In the genomic region with DNA sequence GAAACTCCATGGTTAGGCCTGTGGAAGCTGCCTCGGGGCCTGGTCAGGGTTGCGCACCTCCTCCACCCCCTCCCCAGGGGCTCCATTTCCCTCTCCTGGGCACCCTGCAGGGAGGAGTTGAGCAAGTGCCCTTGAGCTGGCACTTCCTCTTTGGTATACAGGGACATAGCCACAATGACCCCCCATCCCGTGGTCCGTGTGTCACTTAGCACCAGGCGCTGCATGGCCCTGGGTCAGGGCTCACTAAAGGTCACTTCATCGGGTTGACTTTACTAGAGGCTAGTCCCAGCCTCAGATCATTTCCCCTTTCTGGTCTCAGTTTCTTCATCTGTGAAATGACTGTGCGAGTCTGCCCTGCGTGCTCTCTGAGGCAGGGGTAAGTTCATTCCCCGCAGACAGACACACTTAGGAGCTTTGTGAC, we compare ENCODE assay signal across 8 cellular contexts. TPM values are rescaled to one million over a fixed set of nuclear protein-coding genes. Genes with fewer than 3 reads are reported as not detected.
DNase-seq lines count a peak whose midpoint lies in the region; ATAC-seq, FAIRE-seq and TF ChIP-seq lines count a peak whose summit lies in the region.

No MANE protein-coding gene starts in this region.

- no peaks in the 10 kb centered on the region for H3K27me3 ChIP-seq in CD8-positive, alpha-beta T cell (ENCODE audit: insufficient read depth, low read length)
- no peaks in the 10 kb centered on the region for H3K27me3 ChIP-seq in Loucy (ENCODE audit: insufficient read depth, low read length, poor library complexity, severe bottlenecking)
- no peaks in the 10 kb centered on the region for H3K27me3 ChIP-seq in prostate gland (replicated peaks; ENCODE audit: insufficient read depth)

- H3K9me3 Mint-ChIP-seq in CD8-positive, alpha-beta T cell = no peaks in the 10 kb centered on the region
- no peaks in the 10 kb centered on the region for H3K9me3 Mint-ChIP-seq in activated CD4-positive, alpha-beta T cell treated with anti-CD3 and anti-CD28 coated beads, Interleukin-2, amount 10 ng/mL, durations not matched to agents 24 days and 14 days

- H3K4me3 ChIP-seq in CD8-positive, alpha-beta T cell (ENCODE audit: low read depth, low read length) = no peak overlapping the region
- no peak overlapping the region for H3K4me3 ChIP-seq in Loucy (ENCODE audit: low read length, poor library complexity, severe bottlenecking)
- H3K4me3 ChIP-seq in kidney (ENCODE audit: low read length in 2 of 2) = no peak overlapping the region
- H3K4me3 ChIP-seq in prostate gland = no peak overlapping the region

- no peak overlapping the region for H3K4me3 Mint-ChIP-seq in CD8-positive, alpha-beta T cell
- H3K4me3 Mint-ChIP-seq in activated CD4-positive, alpha-beta T cell treated with anti-CD3 and anti-CD28 coated beads, Interleukin-2, amount 10 ng/mL, durations not matched to agents 24 days and 14 days = no peak overlapping the region

- peaks cover 96% of the 10 kb centered on the region for H4K20me1 ChIP-seq in Loucy (ENCODE audit: insufficient read depth, low read length, poor library complexity, severe bottlenecking)

- TF ChIP-seq POLR2A in prostate gland (IDR thresholded peaks at IDR 0.05) = no peak
- TF ChIP-seq POLR2A in erythroblast (IDR thresholded peaks at IDR 0.05; ENCODE audit: low read length) = no peak

- ATAC-seq in CD8-positive, alpha-beta T cell = no peak
- peak; percentile 42 for ATAC-seq in GM21515 (IDR thresholded peaks at IDR 0.05; ENCODE audit: unreplicated experiment)

- H3K9me2 ChIP-seq in Loucy (replicated peaks; ENCODE audit: low read depth, low read length) = no peaks in the 10 kb centered on the region

- peak overlapping the region; percentile 22 for H3K4me2 ChIP-seq in Loucy (ENCODE audit: low read depth, low read length, poor library complexity, severe bottlenecking)

- no peaks in the 10 kb centered on the region for H3K36me3 Mint-ChIP-seq in CD8-positive, alpha-beta T cell
- no peaks in the 10 kb centered on the region for H3K36me3 Mint-ChIP-seq in activated CD4-positive, alpha-beta T cell treated with anti-CD3 and anti-CD28 coated beads, Interleukin-2, amount 10 ng/mL, durations not matched to agents 24 days and 14 days (ENCODE audit: low read depth)

- peaks cover 45% of the 10 kb centered on the region for H3K4me1 Mint-ChIP-seq in CD8-positive, alpha-beta T cell (ENCODE audit: low read depth)
- peaks cover 26% of the 10 kb centered on the region for H3K4me1 Mint-ChIP-seq in activated CD4-positive, alpha-beta T cell treated with anti-CD3 and anti-CD28 coated beads, Interleukin-2, amount 10 ng/mL, durations not matched to agents 24 days and 14 days

- H3K36me3 ChIP-seq in CD8-positive, alpha-beta T cell (ENCODE audit: insufficient read depth, low read length) = no peaks in the 10 kb centered on the region
- H3K36me3 ChIP-seq in Loucy (ENCODE audit: insufficient read depth, low read length) = peaks cover 22% of the 10 kb centered on the region; the same call in 1 of the 2 replicates
- H3K36me3 ChIP-seq in kidney (ENCODE audit: control insufficient read depth in 1 of 2, insufficient read depth in 2 of 2, low read length in 2 of 2) = peaks cover 0 to 3% of the 10 kb centered on the region in 2 donors
- H3K36me3 ChIP-seq in prostate gland = no peaks in the 10 kb centered on the region

- no peak overlapping the region for H3K27ac ChIP-seq in CD8-positive, alpha-beta T cell (ENCODE audit: low read depth, low read length)
- H3K27ac ChIP-seq in kidney (ENCODE audit: low read depth in 2 of 2, low read length in 2 of 2) (peak overlapping the region; percentile 93 to 95), prostate gland (no peak overlapping the region)

- H3K27ac Mint-ChIP-seq in CD8-positive, alpha-beta T cell = peak overlapping the region; percentile 13
- no peak overlapping the region for H3K27ac Mint-ChIP-seq in activated CD4-positive, alpha-beta T cell treated with anti-CD3 and anti-CD28 coated beads, Interleukin-2, amount 10 ng/mL, durations not matched to agents 24 days and 14 days

- CTCF ChIA-PET in CD8-positive, alpha-beta T cell (lab: Charles Lee) = interaction anchor here (1.0 to 1.8 kb wide), 3 partner anchors 9 to 29 kb away, joined by 3 to 6 read pairs (median 4); no protein-coding TSS in a partner anchor

- H3K9me3 ChIP-seq in CD8-positive, alpha-beta T cell (ENCODE audit: low read length) = no peaks in the 10 kb centered on the region
- H3K9me3 ChIP-seq in Loucy (ENCODE audit: insufficient read depth, low read depth, low read length) (no peaks in the 10 kb centered on the region), kidney (ENCODE audit: control insufficient read depth in 1 of 2, low read length in 2 of 2) (no peaks in the 10 kb centered on the region), prostate gland (no peaks in the 10 kb centered on the region)

- no peaks in the 10 kb centered on the region for H3F3A ChIP-seq in Loucy (ENCODE audit: low read depth)

- intact Hi-C loops in CD8-positive, alpha-beta T cell (cut with DNase I, micrococcal nuclease) = no loop called here
- intact Hi-C loops in kidney (cut with DNase I) = no loop called here
- intact Hi-C loops in prostate gland (cut with DNase I) = no loop called here
- intact Hi-C loops in activated CD4-positive, alpha-beta T cell treated with anti-CD3 and anti-CD28 coated beads, Interleukin-2, amount 10 ng/mL, durations not matched to agents 24 days and 14 days (cut with micrococcal nuclease) = no loop called here

- 83% methylated on average over 9 of the region's 9 CpGs for WGBS in prostate gland

- DNase-seq in CD8-positive, alpha-beta T cell = no peak
- DNase-seq in kidney (no peak), prostate gland (ENCODE audit: low spot score) (no peak), erythroblast (lab: John Stamatoyannopoulos, UW) (no peak), NCI-H226 (no peak)
- no peak for DNase-seq in activated CD4-positive, alpha-beta T cell treated with anti-CD3 and anti-CD28 coated beads, Interleukin-2, amount 10 ng/mL, durations not matched to agents 24 days and 14 days

- POLR2A ChIA-PET in CD8-positive, alpha-beta T cell (lab: Charles Lee) = interaction anchor here (0.7 kb wide), 1 partner anchor 27 kb away, joined by 3 read pairs; no protein-coding TSS in a partner anchor

- peaks cover 100% of the 10 kb centered on the region for H3K79me2 ChIP-seq in Loucy (ENCODE audit: insufficient read depth, low read length)

- no peaks in the 10 kb centered on the region for H3K27me3 Mint-ChIP-seq in CD8-positive, alpha-beta T cell (ENCODE audit: low read depth)
- H3K27me3 Mint-ChIP-seq in activated CD4-positive, alpha-beta T cell treated with anti-CD3 and anti-CD28 coated beads, Interleukin-2, amount 10 ng/mL, durations not matched to agents 24 days and 14 days = peaks cover 1% of the 10 kb centered on the region

- no peak for FAIRE-seq in kidney (lab: Jason Lieb, UNC)

- H3K9ac ChIP-seq in Loucy (ENCODE audit: low read depth, low read length, poor library complexity, severe bottlenecking) (no peak overlapping the region), kidney (ENCODE audit: low read length in 2 of 2) (peak overlapping the region in 1 of 2 donors; percentile 38)

- peaks cover 28% of the 10 kb centered on the region for H3K4me1 ChIP-seq in CD8-positive, alpha-beta T cell (ENCODE audit: insufficient read depth, low read length)
- peaks cover 79% of the 10 kb centered on the region for H3K4me1 ChIP-seq in Loucy (ENCODE audit: insufficient read depth, low read length, poor library complexity, severe bottlenecking)
- H3K4me1 ChIP-seq in kidney (ENCODE audit: control insufficient read depth in 1 of 2, insufficient read depth in 1 of 2, low read depth in 1 of 2, low read length in 2 of 2) = peaks cover 82% of the 10 kb centered on the region in 2 donors
- H3K4me1 ChIP-seq in prostate gland (replicated peaks) = peaks cover 37% of the 10 kb centered on the region

- no peak overlapping the region for H2AFZ ChIP-seq in Loucy (ENCODE audit: low read length)

- no peak for TF ChIP-seq CTCF in CD8-positive, alpha-beta T cell (IDR thresholded peaks at IDR 0.05)
- TF ChIP-seq CTCF in Loucy (conservative IDR thresholded peaks at IDR 0.05; ENCODE audit: low read length) (no peak), kidney (IDR thresholded peaks at IDR 0.05; ENCODE audit: borderline replicate concordance, extremely low read depth, insufficient read depth) (no peak), prostate gland (IDR thresholded peaks at IDR 0.05) (no peak)

RNA-seq across cellular contexts. Expression of a gene that starts 16.1 kb away (rescaled TPM):
- 1 to 10 TPM; 4.1 to 4.7 TPM for total RNA-seq in CD8-positive, alpha-beta T cell
- 122 TPM for total RNA-seq in kidney
- 116 TPM for polyA plus RNA-seq in kidney (ENCODE audit: insufficient read depth, low read depth, low replicate concordance)
- total RNA-seq in prostate gland = 10 to 100 TPM; 47.4 to 47.7 TPM
- total RNA-seq in activated CD4-positive, alpha-beta T cell treated with anti-CD3 and anti-CD28 coated beads, Interleukin-2, amount 10 ng/mL, durations not matched to agents 24 days and 14 days = 1.2 and 1.9 TPM in 2 replicates

Comparison
In these comparisons a context has a peak if more than half of its experiments do, and no peak if none do; other contexts are left out.
1. H3K27ac ChIP-seq: peak in kidney (2 of 2); none in CD8-positive, alpha-beta T cell (single experiment) and prostate gland (0 of 2).
2. RNA of a gene that starts 16.1 kb away (total RNA-seq): 122 TPM in kidney (single experiment) and 47.4 to 47.7 TPM in prostate gland; 4.1 to 4.7 TPM in CD8-positive, alpha-beta T cell and 1.2 to 1.9 TPM in activated CD4-positive, alpha-beta T cell treated with anti-CD3 and anti-CD28 coated beads, Interleukin-2, amount 10 ng/mL, durations not matched to agents 24 days and 14 days; every median in the first group is over 4 times any median in the second.